In genomic region chr6:160634706-160635105, GRCh38 we compare ENCODE assay signal across 1 cellular context.
TF ChIP-seq lines count a peak whose summit lies in the region.

No MANE protein-coding gene starts in this region.

TF ChIP-seq in HepG2, 621 proteins besides CTCF, POLR2A, EP300 and RAD21:
- TF ChIP-seq MXD3 (CRISPR knock-in tag; IDR thresholded peaks at IDR 0.05), result no peak
- TF ChIP-seq ZBTB44 (CRISPR knock-in tag; IDR thresholded peaks at IDR 0.05), result no peak
- no peak for TF ChIP-seq REL (CRISPR knock-in tag; conservative IDR thresholded peaks at IDR 0.05)
- TF ChIP-seq ZMYM2 (CRISPR knock-in tag; IDR thresholded peaks at IDR 0.05), result no peak
- no peak for TF ChIP-seq XRCC5 (optimal IDR thresholded peaks at IDR 0.05; ENCODE audit: low read length)
- TF ChIP-seq ZBTB20 (CRISPR knock-in tag; IDR thresholded peaks at IDR 0.05; ENCODE audit: borderline replicate concordance, low read depth), result no peak
- no peak for TF ChIP-seq ZNF563 (CRISPR knock-in tag; IDR thresholded peaks at IDR 0.05)
